1 cellular context compared by ENCODE assay signal in genomic region chr6:166052837-166053236, GRCh38.
TF ChIP-seq lines count a peak whose summit lies in the region.

No MANE protein-coding gene starts in this region.

TF ChIP-seq in HEK293, 187 proteins besides CTCF, POLR2A, EP300 and RAD21 (continued from another document):
- TF ChIP-seq ZNF121 (tag by site-specific recombination; IDR thresholded peaks at IDR 0.05) = no peak
- peak; percentile 64 for TF ChIP-seq ZNF529 (tag by site-specific recombination; IDR thresholded peaks at IDR 0.05; ENCODE audit: insufficient replicate concordance)
- TF ChIP-seq OSR2 (tag by site-specific recombination; IDR thresholded peaks at IDR 0.05) = no peak
